Comparison of ENCODE assay signal across 25 cellular contexts in genomic region chr6:132675002-132675401, GRCh38. TPM values are rescaled to one million over a fixed set of nuclear protein-coding genes. Genes with fewer than 3 reads are reported as not detected.
DNase-seq lines count a peak whose midpoint lies in the region; ATAC-seq, FAIRE-seq and TF ChIP-seq lines count a peak whose summit lies in the region.
"Had no signal": no experiment of that assay in that cellular context is flagged by ENCODE, and none has a peak within 500 bp of the region (broad histone marks: within the 10 kb centered on the region; RNA-seq: fewer than 3 reads in every experiment).

No MANE protein-coding gene starts in this region.

- no peaks in the 10 kb centered on the region for H3K9me3 ChIP-seq in A549
- no peaks in the 10 kb centered on the region for H3K9me3 ChIP-seq in HCT116 (ENCODE audit: control insufficient read depth in 1 of 2, insufficient read depth in 1 of 2, low read depth in 1 of 2, low read length in 2 of 2)
- H3K9me3 ChIP-seq in body of pancreas, result no peaks in the 10 kb centered on the region
- H3K9me3 ChIP-seq in effector memory CD4-positive, alpha-beta T cell (ENCODE audit: control insufficient read depth, low read length), result no peaks in the 10 kb centered on the region
- H3K9me3 ChIP-seq: BLaER1 had no signal

- no peak overlapping the region for H2AFZ ChIP-seq in HCT116 (ENCODE audit: low read depth, low read length, poor library complexity, severe bottlenecking)

- RAD21 ChIA-PET in HCT116 (lab: Charles Lee; ENCODE audit: low non-redundant PET in 1 of 2, low total read pairs in 2 of 2, uncharacterized antibody in 2 of 2, unreplicated experiment in 2 of 2), result no interaction called here

- H3K4me3 ChIP-seq in A549, result no peak overlapping the region
- no peak overlapping the region for H3K4me3 ChIP-seq in HCT116 (replicated peaks in 1 of 2; ENCODE audit: low read depth in 1 of 2, low read length in 2 of 2)
- no peak overlapping the region for H3K4me3 ChIP-seq in body of pancreas
- H3K4me3 ChIP-seq in effector memory CD4-positive, alpha-beta T cell (ENCODE audit: insufficient read depth, low read depth, low read length, poor library complexity, severe bottlenecking), result no peak overlapping the region
- H3K4me3 ChIP-seq: BLaER1 had no signal

- no peaks in the 10 kb centered on the region for H4K20me1 ChIP-seq in HCT116 (ENCODE audit: insufficient read depth)
- H4K20me1 ChIP-seq: BLaER1 had no signal

- H3K9ac ChIP-seq in HCT116 (ENCODE audit: low read length), result no peak overlapping the region
- H3K9ac ChIP-seq: BLaER1 had no signal

- no peaks in the 10 kb centered on the region for H3K9me2 ChIP-seq in HCT116 (ENCODE audit: insufficient read depth)

- DNase-seq in A549 (ENCODE audit: low read depth in 1 of 2, low spot score in 1 of 2) (no peak), HCT116 (ENCODE audit: low read depth, low spot score) (no peak), iPS-NIHi11 (ENCODE audit: low spot score) (peak; percentile 14), myocyte (ENCODE audit: low read depth) (peak; percentile 12), body of pancreas (no peak), NCI-H2029 (lab: John Stamatoyannopoulos, UW) (no peak)
- no peak for DNase-seq in effector memory CD4-positive, alpha-beta T cell
- DNase-seq: CD4-positive, alpha-beta memory T cell; DMS153; GOT3; Karpas-422; NCI-H1436; NCI-H1930; NCI-H2171; NCI-H526; PC-3; RPMI8226; SIG-M5 had no signal

- ATAC-seq in A549 (peak; percentile 56 to 58; a peak in 3 of 6 replicates), HCT116 (peak; percentile 63; the same call in 1 of the 2 replicates), body of pancreas (no peak), HG02678 (IDR thresholded peaks at IDR 0.05; ENCODE audit: unreplicated experiment) (no peak)
- ATAC-seq: PC-3 had no signal

- no TSS peak for BruUV-seq in HCT116 (replicated peaks; lab: Mats Ljungman, UMichigan)

- no peak for TF ChIP-seq CTCF in A549 (IDR thresholded peaks at IDR 0.05)
- TF ChIP-seq CTCF in HCT116 (IDR thresholded peaks at IDR 0.05 in 2 of 3, conservative IDR thresholded peaks at IDR 0.05 in 1 of 3; ENCODE audit: borderline replicate concordance in 1 of 3, insufficient read depth in 1 of 3, low read depth in 2 of 3, low read length in 2 of 3), result no peak
- no peak for TF ChIP-seq CTCF in body of pancreas (IDR thresholded peaks at IDR 0.05)

- H3K79me2 ChIP-seq in HCT116 (ENCODE audit: insufficient read depth, low read length), result no peaks in the 10 kb centered on the region

- intact Hi-C loops in HCT116 (cut with micrococcal nuclease), result no loop called here
- intact Hi-C loops in body of pancreas (cut with DNase I), result no loop called here

- H3K27ac ChIP-seq in A549, result no peak overlapping the region
- H3K27ac ChIP-seq in HCT116 (ENCODE audit: low read depth, low read length), result no peak overlapping the region
- no peak overlapping the region for H3K27ac ChIP-seq in body of pancreas
- no peak overlapping the region for H3K27ac ChIP-seq in effector memory CD4-positive, alpha-beta T cell (ENCODE audit: insufficient read depth, low read length, poor library complexity, severe bottlenecking)
- H3K27ac ChIP-seq: BLaER1 had no signal

- no peak for FAIRE-seq in A549 (lab: Jason Lieb, UNC)
- FAIRE-seq: A204.1, HTR-8/SVneo had no signal

- CTCF ChIA-PET in A549 (lab: Yijun Ruan, JAX) (interaction anchor here (0.8 to 1.1 kb wide), 2 partner anchors 125 to 144 kb away, joined by 3 to 4 read pairs; no protein-coding TSS in a partner anchor), HCT116 (lab: Charles Lee) (interaction anchor here (0.7 kb wide), 1 partner anchor 40 kb away, joined by 3 read pairs; no protein-coding TSS in a partner anchor)

- H3K4me1 ChIP-seq in A549 (no peaks in the 10 kb centered on the region), HCT116 (ENCODE audit: control insufficient read depth in 1 of 2, insufficient read depth in 2 of 2, low read length in 2 of 2) (peaks cover 0 to under 1% of the 10 kb centered on the region in 2 experiments; a peak in 2 of 4 replicates), body of pancreas (peaks cover 10% of the 10 kb centered on the region)
- H3K4me1 ChIP-seq in effector memory CD4-positive, alpha-beta T cell (ENCODE audit: control insufficient read depth, insufficient read depth, low read length, poor library complexity, severe bottlenecking), result no peaks in the 10 kb centered on the region

- no peak for TF ChIP-seq RAD21 in A549 (conservative IDR thresholded peaks at IDR 0.05 in 1 of 2, IDR thresholded peaks at IDR 0.05 in 1 of 2)
- no peak for TF ChIP-seq RAD21 in HCT116 (IDR thresholded peaks at IDR 0.05; ENCODE audit: low read depth)

- H3K4me2 ChIP-seq in A549 (no peak overlapping the region), HCT116 (ENCODE audit: low read length) (no peak overlapping the region)
- H3K4me2 ChIP-seq: BLaER1 had no signal

- WGBS in A549 (ENCODE audit: missing lambda C conversion rate), result 69% methylated on average over 3 of the region's 3 CpGs
- WGBS in body of pancreas, 2 donors, result 66 to 67% methylated on average over 3 of the region's 3 CpGs

- TF ChIP-seq EP300 in A549 (IDR thresholded peaks at IDR 0.05), result no peak

- H3K27me3 ChIP-seq in HCT116 (ENCODE audit: insufficient read depth, low read length), result no peaks in the 10 kb centered on the region
- H3K27me3 ChIP-seq in body of pancreas, result no peaks in the 10 kb centered on the region
- H3K27me3 ChIP-seq in effector memory CD4-positive, alpha-beta T cell (replicated peaks; ENCODE audit: control insufficient read depth, insufficient read depth, low read length, poor library complexity, severe bottlenecking), result no peaks in the 10 kb centered on the region
- H3K27me3 ChIP-seq: BLaER1 had no signal

- POLR2A ChIA-PET in A549 (lab: Yijun Ruan, JAX), result no interaction called here
- POLR2A ChIA-PET in HCT116 (lab: Charles Lee), result no interaction called here

- TF ChIP-seq POLR2A in A549 (IDR thresholded peaks at IDR 0.05; ENCODE audit: low read length), result no peak
- no peak for TF ChIP-seq POLR2A in HCT116 (IDR thresholded peaks at IDR 0.05; ENCODE audit: borderline replicate concordance, extremely low read depth, insufficient read depth, insufficient read length)
- no peak for TF ChIP-seq POLR2A in body of pancreas (IDR thresholded peaks at IDR 0.05)

- H3K36me3 ChIP-seq in HCT116 (ENCODE audit: control insufficient read depth in 1 of 2, insufficient read depth in 2 of 2, low read length in 2 of 2), result no peaks in the 10 kb centered on the region
- H3K36me3 ChIP-seq in body of pancreas (replicated peaks in 1 of 2; ENCODE audit: insufficient read depth in 1 of 2, low read depth in 2 of 2), result no peaks in the 10 kb centered on the region
- no peaks in the 10 kb centered on the region for H3K36me3 ChIP-seq in effector memory CD4-positive, alpha-beta T cell (ENCODE audit: control insufficient read depth, insufficient read depth, low read length)
- H3K36me3 ChIP-seq: BLaER1 had no signal

TF ChIP-seq in A549, 52 proteins besides CTCF, POLR2A, EP300 and RAD21 (continues in another document):
- TF ChIP-seq ZNF302 (CRISPR knock-in tag; IDR thresholded peaks at IDR 0.05) (no peak), CHD2 (IDR thresholded peaks at IDR 0.05; ENCODE audit: low read length, partially characterized antibody) (no peak)
- TF ChIP-seq, protein P1, sequence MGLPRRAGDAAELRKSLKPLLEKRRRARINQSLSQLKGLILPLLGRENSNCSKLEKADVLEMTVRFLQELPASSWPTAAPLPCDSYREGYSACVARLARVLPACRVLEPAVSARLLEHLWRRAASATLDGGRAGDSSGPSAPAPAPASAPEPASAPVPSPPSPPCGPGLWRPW (IDR thresholded peaks at IDR 0.05), result no peak

TF ChIP-seq in HCT116, 20 proteins besides CTCF, POLR2A, EP300 and RAD21 (continues in another document):
- TF ChIP-seq TCF7L2 (IDR thresholded peaks at IDR 0.05; ENCODE audit: borderline replicate concordance, extremely low read depth, insufficient read depth, insufficient read length) (no peak), ZNF274 (IDR thresholded peaks at IDR 0.05; ENCODE audit: low read depth, low read length) (no peak), ZFX (IDR thresholded peaks at IDR 0.05) (no peak), SIN3A (IDR thresholded peaks at IDR 0.05; ENCODE audit: low read depth) (no peak), EZH2 (IDR thresholded peaks at IDR 0.05) (no peak), CBX3 (IDR thresholded peaks at IDR 0.05; ENCODE audit: low read depth) (no peak), FOSL1 (IDR thresholded peaks at IDR 0.05; ENCODE audit: low read depth) (no peak)
- TF ChIP-seq, protein P2, sequence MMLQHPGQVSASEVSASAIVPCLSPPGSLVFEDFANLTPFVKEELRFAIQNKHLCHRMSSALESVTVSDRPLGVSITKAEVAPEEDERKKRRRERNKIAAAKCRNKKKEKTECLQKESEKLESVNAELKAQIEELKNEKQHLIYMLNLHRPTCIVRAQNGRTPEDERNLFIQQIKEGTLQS (IDR thresholded peaks at IDR 0.05), result no peak

RNA-seq across cellular contexts. Expression of gene TAAR1, which starts 16.0 kb away (rescaled TPM):
- polyA plus RNA-seq in A549 (2011; rRNA removed), result not detected in 2 replicates
- polyA plus RNA-seq in A549 (2012; cell fraction: cytosol; rRNA removed), result not detected in 2 replicates
- not detected in 2 replicates for polyA plus RNA-seq in A549 (2012; cell fraction: nucleus; rRNA removed)
- polyA plus RNA-seq in A549 (2017; fragmentation: RNase III; extraction: RNeasy Plus Mini Kit Qiagen cat#74134 plus additional on column Dnase treatment), result not detected in 3 replicates
- polyA minus RNA-seq in A549 (2011; rRNA and poly(A)+ RNA removed), result not detected in 2 replicates
- not detected for total RNA-seq in HCT116 (2021; ENCODE audit: unreplicated experiment)
- not detected in 2 replicates for polyA plus RNA-seq in HCT116 (2012)
- not detected in 2 replicates for total RNA-seq in myocyte
- polyA plus RNA-seq in myocyte (2012), result not detected
- total RNA-seq in body of pancreas, result not detected
- total RNA-seq: CD4-positive, alpha-beta memory T cell; Daoy; MCF 10A; PC-3 had no signal
- polyA plus RNA-seq: CD4-positive, alpha-beta memory T cell; IgD-negative memory B cell had no signal

RNA-seq across cellular contexts. Expression of gene VNN1, which starts 38.9 kb away (rescaled TPM):
- polyA plus RNA-seq in A549 (2011; rRNA removed), result 0.09 TPM in 2 replicates
- polyA plus RNA-seq in A549 (2012; cell fraction: cytosol; rRNA removed), result 0.01 and 0.03 TPM in 2 replicates
- 0.04 and 0.05 TPM in 2 replicates for polyA plus RNA-seq in A549 (2012; cell fraction: nucleus; rRNA removed)
- polyA plus RNA-seq in A549 (2017; fragmentation: RNase III; extraction: RNeasy Plus Mini Kit Qiagen cat#74134 plus additional on column Dnase treatment), result 0.03 to 0.13 TPM in 2 of 3 replicates, not detected in the other
- polyA minus RNA-seq in A549 (2011; rRNA and poly(A)+ RNA removed), result not detected in 2 replicates
- total RNA-seq in HCT116 (2021; ENCODE audit: unreplicated experiment), result not detected
- polyA plus RNA-seq in HCT116 (2012), result 0.01 TPM in 1 of 2 replicates, not detected in the other
- total RNA-seq in myocyte, result 2.7 TPM in 2 replicates
- polyA plus RNA-seq in myocyte (2012), result 3.8 TPM
- total RNA-seq in body of pancreas, result 1 to 10 TPM in 1 of 2 donors, not detected in 1; 1.3 TPM
- polyA plus RNA-seq: CD4-positive, alpha-beta memory T cell; IgD-negative memory B cell had no signal

RNA-seq across cellular contexts. Expression of gene TAAR2, which starts 50.9 kb away (rescaled TPM):
- not detected in 2 replicates for polyA plus RNA-seq in A549 (2011; rRNA removed)
- not detected in 2 replicates for polyA plus RNA-seq in A549 (2012; cell fraction: cytosol; rRNA removed)
- not detected in 2 replicates for polyA plus RNA-seq in A549 (2012; cell fraction: nucleus; rRNA removed)
- polyA plus RNA-seq in A549 (2017; fragmentation: RNase III; extraction: RNeasy Plus Mini Kit Qiagen cat#74134 plus additional on column Dnase treatment), result not detected in 3 replicates
- not detected in 2 replicates for polyA minus RNA-seq in A549 (2011; rRNA and poly(A)+ RNA removed)
- total RNA-seq in HCT116 (2021; ENCODE audit: unreplicated experiment), result not detected
- not detected in 2 replicates for polyA plus RNA-seq in HCT116 (2012)
- not detected in 2 replicates for total RNA-seq in myocyte
- not detected for polyA plus RNA-seq in myocyte (2012)
- not detected for total RNA-seq in body of pancreas
- total RNA-seq: CD4-positive, alpha-beta memory T cell; Daoy; MCF 10A; PC-3 had no signal
- polyA plus RNA-seq: CD4-positive, alpha-beta memory T cell; IgD-negative memory B cell had no signal

Comparison
In these comparisons a context has a peak if more than half of its experiments do, and no peak if none do; other contexts are left out.
1. ATAC-seq: peak in A549 (2 of 2) and HCT116 (single experiment); none in body of pancreas (single experiment) and HG02678 (single experiment).
2. DNase-seq: peak in iPS-NIHi11 (single experiment) and myocyte (single experiment); none in A549 (0 of 2), HCT116 (single experiment), body of pancreas (0 of 4), NCI-H2029 (single experiment) and effector memory CD4-positive, alpha-beta T cell (0 of 3).